In genomic region chr9:4167040-4167671, GRCh38 we compare ENCODE assay signal across 18 cellular contexts.
A peak's percentile ranks its signal among the peaks of the same experiment; 100 is the strongest.
DNase-seq lines count a peak whose midpoint lies in the region; ATAC-seq, FAIRE-seq and TF ChIP-seq lines count a peak whose summit lies in the region.
"Had no signal": no experiment of that assay in that cellular context is flagged by ENCODE, and none has a peak within 500 bp of the region (broad histone marks: within the 10 kb centered on the region; RNA-seq: fewer than 3 reads in every experiment).

No MANE protein-coding gene starts in this region.

- no peaks in the 10 kb centered on the region for H4K20me1 ChIP-seq in keratinocyte (ENCODE audit: control insufficient read depth, extremely low read depth, insufficient read depth, low read length)

- no peaks in the 10 kb centered on the region for H3K36me3 Mint-ChIP-seq in chondrocyte (ENCODE audit: low read depth)
- H3K36me3 Mint-ChIP-seq: activated naive CD4-positive, alpha-beta T cell treated with anti-CD3 and anti-CD28 coated beads, Interleukin-2, amount 10 ng/mL, durations not matched to agents 7 days and 5 days; immature natural killer cell; natural killer cell had no signal

- CTCF ChIA-PET in AG04450 (lab: Charles Lee), result no interaction called here

- POLR2A ChIA-PET in AG04450 (lab: Yijun Ruan, JAX), result interaction anchor here (0.7 kb wide), 1 partner anchor 10 kb away, joined by 5 read pairs; no protein-coding TSS in a partner anchor

- no peaks in the 10 kb centered on the region for H3K27me3 Mint-ChIP-seq in chondrocyte (ENCODE audit: low read depth)
- H3K27me3 Mint-ChIP-seq: activated naive CD4-positive, alpha-beta T cell treated with anti-CD3 and anti-CD28 coated beads, Interleukin-2, amount 10 ng/mL, durations not matched to agents 7 days and 5 days had no signal

- TF ChIP-seq CTCF in AG04450 (IDR thresholded peaks at IDR 0.05; ENCODE audit: low read depth, low read length) (no peak), cardiac fibroblast (IDR thresholded peaks at IDR 0.05; ENCODE audit: low read depth, low read length) (no peak), keratinocyte (optimal IDR thresholded peaks at IDR 0.05 in 1 of 3, IDR thresholded peaks at IDR 0.05 in 1 of 3, conservative IDR thresholded peaks at IDR 0.05 in 1 of 3; ENCODE audit: extremely low read depth in 1 of 3, insufficient read depth in 2 of 3, low read length in 3 of 3) (no peak), chondrocyte (IDR thresholded peaks at IDR 0.05) (no peak)

- H3K4me2 ChIP-seq in keratinocyte (ENCODE audit: control insufficient read depth, extremely low read depth, insufficient read depth, low read depth, low read length), result no peak overlapping the region
- H3K4me2 ChIP-seq: PC-9 had no signal

- no peaks in the 10 kb centered on the region for H3K9me1 ChIP-seq in keratinocyte (ENCODE audit: control insufficient read depth, extremely low read depth, insufficient read depth, low read length)

- H3K27me3 ChIP-seq in AG04450 (ENCODE audit: control insufficient read depth, insufficient read depth, low read length) (no peaks in the 10 kb centered on the region), keratinocyte (ENCODE audit: control insufficient read depth, extremely low read depth, insufficient read depth, low read length) (no peaks in the 10 kb centered on the region)
- H3K27me3 ChIP-seq: stomach had no signal

- H3K27ac ChIP-seq in AG04450 (ENCODE audit: low read depth, low read length) (no peak overlapping the region), keratinocyte (ENCODE audit: control insufficient read depth, insufficient read depth, low read length) (no peak overlapping the region)
- H3K27ac ChIP-seq: PC-9, stomach had no signal

- H3K4me3 Mint-ChIP-seq in chondrocyte (ENCODE audit: unreplicated experiment), result no peak overlapping the region
- H3K4me3 Mint-ChIP-seq: activated naive CD4-positive, alpha-beta T cell treated with anti-CD3 and anti-CD28 coated beads, Interleukin-2, amount 10 ng/mL, durations not matched to agents 7 days and 5 days; H9; immature natural killer cell; natural killer cell had no signal

- dilution Hi-C loops in keratinocyte (cut with MboI; ENCODE audit: extremely low pct_ligation_motif_present, low sequenced_read_pairs), result no loop called here

- H3K4me1 Mint-ChIP-seq in chondrocyte (ENCODE audit: low read depth), result no peaks in the 10 kb centered on the region
- H3K4me1 Mint-ChIP-seq: activated naive CD4-positive, alpha-beta T cell treated with anti-CD3 and anti-CD28 coated beads, Interleukin-2, amount 10 ng/mL, durations not matched to agents 7 days and 5 days; H9; immature natural killer cell; natural killer cell had no signal

- no peak overlapping the region for H2AFZ ChIP-seq in keratinocyte (ENCODE audit: control insufficient read depth, low read length)
- H2AFZ ChIP-seq: PC-9 had no signal

- H3K27ac Mint-ChIP-seq in chondrocyte (ENCODE audit: unreplicated experiment), result no peak overlapping the region
- H3K27ac Mint-ChIP-seq: activated naive CD4-positive, alpha-beta T cell treated with anti-CD3 and anti-CD28 coated beads, Interleukin-2, amount 10 ng/mL, durations not matched to agents 7 days and 5 days; immature natural killer cell; natural killer cell had no signal

- DNase-seq in AG04450 (ENCODE audit: low read depth, low spot score) (peak; percentile 44), HTR-8/SVneo (ENCODE audit: insufficient read length, low spot score) (peak; percentile 69), cardiac fibroblast (ENCODE audit: low read depth in 2 of 2) (peak; percentile 81 to 91), keratinocyte (ENCODE audit: low read depth, low spot score) (peak; percentile 2), NCI-H2171 treated with DMSO at 0.1 percent for 48 hours (lab: John Stamatoyannopoulos, UW) (no peak), hypothalamus (lab: John Stamatoyannopoulos, UW) (no peak), chondrocyte (ENCODE audit: low spot score) (no peak)
- DNase-seq: activated CD4-positive, alpha-beta T cell treated with anti-CD3 and anti-CD28 coated beads, Interleukin-2, amount 50 U/mL, for 1 hour; activated naive CD4-positive, alpha-beta T cell treated with anti-CD3 and anti-CD28 coated beads, Interleukin-2, amount 10 ng/mL, durations not matched to agents 7 days and 5 days; effector CD8-positive, alpha-beta T cell; H9; immature natural killer cell; natural killer cell; NCI-H2081 treated with DMSO at 0.1 percent for 48 hours; PC-9; stomach had no signal

- FAIRE-seq in HTR-8/SVneo (lab: Jason Lieb, UNC), result peak; percentile 23
- peak; percentile 74 for FAIRE-seq in keratinocyte (lab: Jason Lieb, UNC)
- FAIRE-seq: urothelium cell line had no signal

- H3K9me3 ChIP-seq in AG04450 (ENCODE audit: control insufficient read depth, insufficient read depth, low read length) (no peaks in the 10 kb centered on the region), keratinocyte (ENCODE audit: control insufficient read depth, low read depth, low read length) (no peaks in the 10 kb centered on the region)
- H3K9me3 ChIP-seq: stomach had no signal

- no peak for ATAC-seq in GM21447 (IDR thresholded peaks at IDR 0.05; ENCODE audit: unreplicated experiment)
- ATAC-seq: natural killer cell had no signal

- H3K9me3 Mint-ChIP-seq in chondrocyte (ENCODE audit: low read depth), result no peaks in the 10 kb centered on the region
- H3K9me3 Mint-ChIP-seq: activated naive CD4-positive, alpha-beta T cell treated with anti-CD3 and anti-CD28 coated beads, Interleukin-2, amount 10 ng/mL, durations not matched to agents 7 days and 5 days; H9 had no signal

- H3K36me3 ChIP-seq in keratinocyte (ENCODE audit: control insufficient read depth in 2 of 2, extremely low read depth in 1 of 2, insufficient read depth in 2 of 2, low read length in 2 of 2), result no peaks in the 10 kb centered on the region
- H3K36me3 ChIP-seq: stomach had no signal

- H3K4me1 ChIP-seq in keratinocyte (ENCODE audit: control insufficient read depth, extremely low read depth, insufficient read depth, low read length), result peaks cover 3% of the 10 kb centered on the region

- H3K79me2 ChIP-seq in keratinocyte (ENCODE audit: control insufficient read depth, insufficient read depth, low read length), result no peaks in the 10 kb centered on the region

- H3K4me3 ChIP-seq in AG04450 (ENCODE audit: low read depth, low read length) (no peak overlapping the region), cardiac fibroblast (replicated peaks in 1 of 2; ENCODE audit: low read depth in 2 of 2, low read length in 2 of 2) (no peak overlapping the region), keratinocyte (ENCODE audit: control insufficient read depth in 2 of 3, extremely low read depth in 1 of 3, insufficient read depth in 2 of 3, low read depth in 1 of 3, low read length in 3 of 3) (no peak overlapping the region)
- H3K4me3 ChIP-seq: PC-9, stomach had no signal

- H3K9ac ChIP-seq in keratinocyte (ENCODE audit: control insufficient read depth, extremely low read depth, insufficient read depth, low read length), result no peak overlapping the region

Comparison
In these comparisons a context has a peak if more than half of its experiments do, and no peak if none do; other contexts are left out.
1. DNase-seq: peak in AG04450 (single experiment), HTR-8/SVneo (single experiment), cardiac fibroblast (2 of 2) and keratinocyte (single experiment); none in NCI-H2171 treated with DMSO at 0.1 percent for 48 hours (single experiment), hypothalamus (0 of 51) and chondrocyte (single experiment).